Comparison of ENCODE assay signal across 7 cellular contexts in the genomic region with DNA sequence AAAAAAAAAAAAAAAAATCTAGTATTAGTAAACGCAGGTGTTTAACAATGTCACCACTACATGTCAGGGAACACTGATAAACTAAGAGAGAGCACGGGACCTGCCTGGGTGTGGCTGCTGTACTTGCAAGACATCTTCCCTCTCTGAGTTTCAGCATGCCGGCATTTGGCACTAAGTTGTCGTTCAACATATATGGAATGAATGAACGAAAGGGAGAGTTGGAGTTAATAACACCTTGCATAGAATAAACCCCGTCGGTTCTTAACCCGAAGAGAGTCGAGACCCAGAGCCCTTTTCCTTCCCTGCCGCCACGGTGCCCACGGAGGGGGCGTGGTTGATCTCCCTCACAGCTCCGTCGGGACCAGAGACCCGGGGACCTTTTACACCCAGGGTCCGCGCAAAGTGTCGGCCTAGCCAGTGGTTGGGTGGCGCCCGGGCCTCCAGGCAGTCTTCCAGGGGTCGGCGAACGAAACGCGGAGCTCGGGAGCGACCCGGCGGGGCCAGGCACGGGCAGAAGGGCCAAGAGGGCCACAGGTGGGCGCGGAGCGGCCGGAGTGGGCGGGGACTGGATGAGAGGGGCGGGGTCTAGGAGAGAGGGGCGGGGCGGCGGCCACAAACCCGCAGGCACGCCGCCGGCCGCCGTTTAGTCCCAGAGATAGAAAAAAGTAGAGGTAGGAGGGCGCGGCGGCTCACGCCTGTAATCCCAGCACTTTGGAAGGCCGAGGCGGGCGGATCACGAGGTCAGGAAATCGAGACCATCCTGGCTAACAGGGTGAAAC.
A peak's percentile ranks its signal among the peaks of the same experiment; 100 is the strongest.
DNase-seq lines count a peak whose midpoint lies in the region; ATAC-seq lines count a peak whose summit lies in the region.

No MANE protein-coding gene starts in this region.

- H3K9me3 ChIP-seq in mucosa of rectum (ENCODE audit: control insufficient read depth in 2 of 2, low read length in 2 of 2), result no peaks in the 10 kb centered on the region

- ATAC-seq in GM18868 (IDR thresholded peaks at IDR 0.05; ENCODE audit: unreplicated experiment) (peak; percentile 66), HG03039 (IDR thresholded peaks at IDR 0.05; ENCODE audit: unreplicated experiment) (peak; percentile 39)

- peaks cover 6 to 8% of the 10 kb centered on the region in 2 donors for H3K4me1 ChIP-seq in mucosa of rectum (ENCODE audit: control insufficient read depth in 2 of 2, insufficient read depth in 2 of 2, low read length in 2 of 2)

- H3K36me3 ChIP-seq in mucosa of rectum (ENCODE audit: control insufficient read depth in 2 of 2, insufficient read depth in 2 of 2, low read length in 2 of 2), result peaks cover 0 to 2% of the 10 kb centered on the region in 2 donors

- H3K27ac ChIP-seq in epithelial cell of prostate, result peak overlapping the region; percentile 93
- peak overlapping the region; percentile 69 to 76 for H3K27ac ChIP-seq in mucosa of rectum (ENCODE audit: low read depth in 2 of 2, low read length in 2 of 2)

- H3K9ac ChIP-seq in mucosa of rectum (ENCODE audit: low read depth in 1 of 2, low read length in 2 of 2), result peak overlapping the region; percentile 6 to 83

- no peaks in the 10 kb centered on the region for H3K27me3 ChIP-seq in mucosa of rectum (ENCODE audit: control insufficient read depth in 2 of 2, insufficient read depth in 2 of 2, low read length in 2 of 2)

- DNase-seq in NOMO-1 (lab: John Stamatoyannopoulos, UW; ENCODE audit: unreplicated experiment in 2 of 2) (peak; percentile 43 to 51), activated T-cell treated with anti-CD3 and anti-CD28 coated beads for 1 hour (ENCODE audit: low read depth) (peak; percentile 52), epithelial cell of prostate (ENCODE audit: low read depth, low spot score) (no peak)
- peak; percentile 53 for DNase-seq in stimulated activated CD8-positive, alpha-beta memory T cell treated with anti-CD3 and anti-CD28 coated beads, Interleukin-4, amount 100 ng/mL, for 24 hours (ENCODE audit: low read depth)

- H3K4me3 ChIP-seq in mucosa of rectum (ENCODE audit: low read length in 2 of 2), result peak overlapping the region; percentile 77 to 98
